ENCODE assay signal across 8 cellular contexts in the genomic region with DNA sequence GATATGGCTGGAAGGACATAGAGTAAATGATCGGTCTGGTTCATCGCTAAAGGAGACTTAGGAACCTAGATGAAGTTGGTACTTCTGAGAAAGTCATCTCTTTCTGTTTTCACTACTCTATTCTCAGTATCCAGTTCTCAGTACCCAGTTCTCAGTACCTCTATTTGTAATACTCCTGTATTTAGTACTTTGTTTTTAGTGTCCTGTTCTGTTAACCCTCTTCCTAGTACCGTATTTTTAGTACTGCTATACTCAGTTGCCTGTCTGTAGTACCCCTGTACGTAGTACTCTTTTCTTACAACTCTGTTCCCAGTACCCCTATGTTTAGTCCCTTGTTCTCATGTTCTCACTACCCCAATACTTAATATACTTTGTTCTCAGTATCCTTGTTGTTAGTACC. TPM values are rescaled to one million over a fixed set of nuclear protein-coding genes. Genes with fewer than 3 reads are reported as not detected.
DNase-seq lines count a peak whose midpoint lies in the region; ATAC-seq and TF ChIP-seq lines count a peak whose summit lies in the region.

No MANE protein-coding gene starts in this region.

- H3K27me3 ChIP-seq in neutrophil, result no peaks in the 10 kb centered on the region

- peak overlapping the region; percentile 94 for H3K4me3 Mint-ChIP-seq in central memory CD8-positive, alpha-beta T cell

- H3K36me3 Mint-ChIP-seq in central memory CD8-positive, alpha-beta T cell (ENCODE audit: insufficient read depth), result peaks cover 11% of the 10 kb centered on the region

- H3K9me3 ChIP-seq in neutrophil, result no peaks in the 10 kb centered on the region

- TF ChIP-seq CTCF in GM12864 (IDR thresholded peaks at IDR 0.05; ENCODE audit: low read depth, low read length, missing control alignments) (no peak), neutrophil (IDR thresholded peaks at IDR 0.05) (no peak)

- H3K27ac ChIP-seq in neutrophil, result no peak overlapping the region

- ATAC-seq in GM21529 (IDR thresholded peaks at IDR 0.05; ENCODE audit: unreplicated experiment), result peak; percentile 64
- ATAC-seq in central memory CD8-positive, alpha-beta T cell (replicated peaks; ENCODE audit: extremely low read depth, poor library complexity, severe bottlenecking), result no peak

- peaks cover 47% of the 10 kb centered on the region for H3K4me1 Mint-ChIP-seq in central memory CD8-positive, alpha-beta T cell

- peaks cover under 1% of the 10 kb centered on the region for H3K36me3 ChIP-seq in neutrophil

- H3K4me3 ChIP-seq in GM12864 (ENCODE audit: low read depth, low read length) (peak overlapping the region; percentile 83), neutrophil (ENCODE audit: low read depth in 1 of 2, low read length in 1 of 2) (peak overlapping the region; percentile 82 to 92)
- H3K4me3 ChIP-seq in Jurkat, Clone E6-1 (ENCODE audit: low read length), result peak overlapping the region; percentile 76

- peaks cover 22 to 23% of the 10 kb centered on the region in 2 experiments for H3K4me1 ChIP-seq in neutrophil (ENCODE audit: control insufficient read depth in 1 of 2, insufficient read depth in 1 of 2, low read depth in 1 of 2, low read length in 1 of 2)

- peak overlapping the region; percentile 82 for H3K27ac Mint-ChIP-seq in central memory CD8-positive, alpha-beta T cell (ENCODE audit: low read depth)

- DNase-seq in GM12864 (ENCODE audit: low read depth), result peak; percentile 36
- no peak for DNase-seq in Jurkat, Clone E6-1 (ENCODE audit: low read depth, low spot score)
- no peak for DNase-seq in central memory CD8-positive, alpha-beta T cell (ENCODE audit: low spot score in 2 of 2)
- DNase-seq in NCI-H446 (lab: John Stamatoyannopoulos, UW), result no peak
- DNase-seq in activated CD4-positive, CD25-positive, alpha-beta regulatory T cell treated with anti-CD3 and anti-CD28 coated beads, Interleukin-2, amount 50 U/mL, for 72 hours, result no peak
- no peak for DNase-seq in NCI-H510A treated with DMSO at 0.1 percent for 48 hours (lab: John Stamatoyannopoulos, UW)

- H3K9me3 Mint-ChIP-seq in central memory CD8-positive, alpha-beta T cell, result no peaks in the 10 kb centered on the region

- peaks cover 9% of the 10 kb centered on the region for H3K27me3 Mint-ChIP-seq in central memory CD8-positive, alpha-beta T cell

RNA-seq across cellular contexts. Expression of gene RFXAP, which starts 1.2 kb away (rescaled TPM):
- 7.7 TPM for polyA plus RNA-seq in Jurkat, Clone E6-1 (2012; ENCODE audit: insufficient read depth, insufficient read length)
